In the genomic region with DNA sequence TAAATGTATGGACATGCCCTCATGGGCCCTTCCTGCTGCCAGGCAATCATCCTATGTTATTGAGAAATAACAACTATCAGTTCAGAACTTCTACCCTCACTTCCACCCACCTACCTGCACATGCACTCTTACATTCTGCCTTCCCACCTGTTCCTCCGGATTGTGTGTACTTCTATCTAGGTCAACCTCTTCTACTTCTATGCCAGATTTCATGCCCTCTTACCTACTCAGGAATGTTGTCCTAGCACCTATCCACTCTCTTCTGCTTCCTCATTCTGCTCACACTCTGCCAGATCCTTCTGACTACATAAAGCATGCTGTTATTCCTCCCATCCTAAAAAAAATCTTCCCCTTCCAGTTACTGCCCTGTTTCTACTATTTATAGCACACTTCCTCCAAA, we compare ENCODE assay signal across 26 cellular contexts.
"Had no signal": no experiment of that assay in that cellular context is flagged by ENCODE, and none has a peak within 500 bp of the region (broad histone marks: within the 10 kb centered on the region; RNA-seq: fewer than 3 reads in every experiment).

No MANE protein-coding gene starts in this region.

- H3K9me3 Mint-ChIP-seq: activated naive CD4-positive, alpha-beta T cell treated with anti-CD3 and anti-CD28 coated beads, Interleukin-2, amount 50 U/mL, for 24 hours; activated T-helper 1 cell treated with anti-CD3 and anti-CD28 coated beads, Interleukin-12 subunit alpha, Interleukin-12 subunit beta, Interleukin-2, Interleukin-4 antibody, amounts not matched to agents 30 ng/mL and 10 ng/mL and 1 ng/mL, durations not matched to agents 14 hours and 24 hours and 36 hours had no signal

- H3K9me3 ChIP-seq: SJSA1 had no signal

- H3K27me3 Mint-ChIP-seq: activated naive CD4-positive, alpha-beta T cell treated with anti-CD3 and anti-CD28 coated beads, Interleukin-2, amount 50 U/mL, for 24 hours; T-helper 17 cell had no signal

- DNase-seq: activated CD4-positive, alpha-beta T cell treated with anti-CD3 and anti-CD28 coated beads for 48 hours; activated CD4-positive, alpha-beta T cell treated with anti-CD3 and anti-CD28 coated beads, Interleukin-2, amount 50 U/mL, for 4 hours; activated CD4-positive, CD25-positive, alpha-beta regulatory T cell treated with anti-CD3 and anti-CD28 coated beads, Interleukin-2, amount 50 U/mL, for 72 hours; activated CD8-positive, alpha-beta memory T cell treated with anti-CD3 and anti-CD28 coated beads, Interleukin-2, amount 50 U/mL, for 48 hours; activated CD8-positive, alpha-beta T cell treated with anti-CD3 and anti-CD28 coated beads, Interleukin-2, amount 10 ng/mL, durations not matched to agents 7 days and 5 days; activated effector memory CD4-positive, alpha-beta T cell treated with Interleukin-2 at 50 U/mL for 16 hours; activated naive CD4-positive, alpha-beta T cell; activated T-cell treated with anti-CD3 and anti-CD28 coated beads, Interleukin-2, amount 50 U/mL, for 1 hour; aorta; MG63; MV-4-11; NCI-H1105; NCI-H1436; NCI-H1694 treated with DMSO at 0.1 percent for 48 hours; NCI-H2081; NCI-H446; NCI-H524; PC-3; SHP77; T-helper 17 cell; T-helper 9 cell had no signal

- H3K4me2 ChIP-seq: KMS-11 had no signal

- H3K27me3 ChIP-seq: MG63, SJSA1 had no signal

- ATAC-seq: activated CD8-positive, alpha-beta T cell treated with anti-CD3 and anti-CD28 coated beads, Interleukin-2, amount 10 ng/mL, durations not matched to agents 7 days and 5 days; PC-3; T-helper 17 cell; WTC11 had no signal

- H3K36me3 ChIP-seq: MG63, SJSA1 had no signal

- H3K27ac Mint-ChIP-seq: activated CD8-positive, alpha-beta T cell treated with anti-CD3 and anti-CD28 coated beads, Interleukin-2, amount 10 ng/mL, durations not matched to agents 7 days and 5 days; activated naive CD4-positive, alpha-beta T cell treated with anti-CD3 and anti-CD28 coated beads, Interleukin-2, amount 50 U/mL, for 24 hours; activated T-helper 1 cell treated with anti-CD3 and anti-CD28 coated beads, Interleukin-12 subunit alpha, Interleukin-12 subunit beta, Interleukin-2, Interleukin-4 antibody, amounts not matched to agents 30 ng/mL and 10 ng/mL and 1 ng/mL, durations not matched to agents 14 hours and 24 hours and 36 hours; T-helper 17 cell; WTC11 had no signal

- H3K36me3 Mint-ChIP-seq: WTC11 had no signal

- H3K4me3 ChIP-seq: MG63, SJSA1 had no signal

- H3K4me3 Mint-ChIP-seq: activated CD8-positive, alpha-beta T cell treated with anti-CD3 and anti-CD28 coated beads, Interleukin-2, amount 10 ng/mL, durations not matched to agents 7 days and 5 days; activated naive CD4-positive, alpha-beta T cell treated with anti-CD3 and anti-CD28 coated beads, Interleukin-2, amount 50 U/mL, for 24 hours; activated T-helper 1 cell treated with anti-CD3 and anti-CD28 coated beads, Interleukin-12 subunit alpha, Interleukin-12 subunit beta, Interleukin-2, Interleukin-4 antibody, amounts not matched to agents 30 ng/mL and 10 ng/mL and 1 ng/mL, durations not matched to agents 14 hours and 24 hours and 36 hours; T-helper 17 cell; WTC11 had no signal

- H3K4me1 Mint-ChIP-seq: activated naive CD4-positive, alpha-beta T cell treated with anti-CD3 and anti-CD28 coated beads, Interleukin-2, amount 50 U/mL, for 24 hours; T-helper 17 cell; WTC11 had no signal

- H3K27ac ChIP-seq: KMS-11, SJSA1 had no signal
